ENCODE assay signal across 29 cellular contexts in genomic region chr6:1504465-1504864, GRCh38.
"Had no signal": no experiment of that assay in that cellular context is flagged by ENCODE, and none has a peak within 500 bp of the region (broad histone marks: within the 10 kb centered on the region; RNA-seq: fewer than 3 reads in every experiment).

No MANE protein-coding gene starts in this region.

- H3K4me3 ChIP-seq: adrenal gland had no signal

- ATAC-seq: activated CD8-positive, alpha-beta memory T cell treated with anti-CD3 and anti-CD28 coated beads, Interleukin-2, amount 10 ng/mL, durations not matched to agents 7 days and 5 days; activated naive CD4-positive, alpha-beta T cell treated with anti-CD3 and anti-CD28 coated beads, Interleukin-2, amount 50 U/mL, for 72 hours; activated T-cell treated with anti-CD3 and anti-CD28 coated beads, Interleukin-2, amount 50 U/mL, for 72 hours; activated T-helper 17 cell treated with anti-CD3 and anti-CD28 coated beads, Interleukin-2, amount 50 U/mL, for 72 hours had no signal

- H3K27me3 ChIP-seq: adrenal gland had no signal

- H3K9me3 ChIP-seq: adrenal gland had no signal

- H3K4me1 ChIP-seq: adrenal gland had no signal

- H3K27ac ChIP-seq: adrenal gland, KMS-11, WERI-Rb-1 had no signal

- DNase-seq: activated CD4-positive, alpha-beta memory T cell treated with anti-CD3 and anti-CD28 coated beads, Interleukin-2, amount 10 ng/mL, durations not matched to agents 7 days and 5 days; activated CD4-positive, alpha-beta T cell treated with anti-CD3 and anti-CD28 coated beads for 1 hour; activated CD4-positive, alpha-beta T cell treated with anti-CD3 and anti-CD28 coated beads for 48 hours; activated CD4-positive, CD25-positive, alpha-beta regulatory T cell; activated CD8-positive, alpha-beta memory T cell treated with anti-CD3 and anti-CD28 coated beads for 24 hours; activated CD8-positive, alpha-beta memory T cell treated with anti-CD3 and anti-CD28 coated beads, Interleukin-2, amount 10 ng/mL, durations not matched to agents 7 days and 5 days; activated gamma-delta T cell; activated naive CD4-positive, alpha-beta T cell treated with anti-CD3 and anti-CD28 coated beads for 36 hours; activated T-cell treated with anti-CD3 and anti-CD28 coated beads, Interleukin-2, amount 50 U/mL, for 1 hour; activated T-cell treated with anti-CD3 and anti-CD28 coated beads, Interleukin-2, amount 50 U/mL, for 72 hours; adrenal gland; anterior cingulate cortex; MM.1S; MV-4-11; NCI-H1092; NCI-H1436 treated with DMSO at 0.1 percent for 48 hours; NCI-H1694 treated with DMSO at 0.1 percent for 48 hours; NCI-H2029; NCI-H345; NCI-H524 treated with DMSO at 0.1 percent for 48 hours; SIG-M5; SW 1271; T-helper 1 cell; T-helper 2 cell; T-helper 9 cell; WERI-Rb-1 had no signal

- H3K36me3 ChIP-seq: adrenal gland, WERI-Rb-1 had no signal
